Comparison of ENCODE assay signal across 17 cellular contexts in the genomic region with DNA sequence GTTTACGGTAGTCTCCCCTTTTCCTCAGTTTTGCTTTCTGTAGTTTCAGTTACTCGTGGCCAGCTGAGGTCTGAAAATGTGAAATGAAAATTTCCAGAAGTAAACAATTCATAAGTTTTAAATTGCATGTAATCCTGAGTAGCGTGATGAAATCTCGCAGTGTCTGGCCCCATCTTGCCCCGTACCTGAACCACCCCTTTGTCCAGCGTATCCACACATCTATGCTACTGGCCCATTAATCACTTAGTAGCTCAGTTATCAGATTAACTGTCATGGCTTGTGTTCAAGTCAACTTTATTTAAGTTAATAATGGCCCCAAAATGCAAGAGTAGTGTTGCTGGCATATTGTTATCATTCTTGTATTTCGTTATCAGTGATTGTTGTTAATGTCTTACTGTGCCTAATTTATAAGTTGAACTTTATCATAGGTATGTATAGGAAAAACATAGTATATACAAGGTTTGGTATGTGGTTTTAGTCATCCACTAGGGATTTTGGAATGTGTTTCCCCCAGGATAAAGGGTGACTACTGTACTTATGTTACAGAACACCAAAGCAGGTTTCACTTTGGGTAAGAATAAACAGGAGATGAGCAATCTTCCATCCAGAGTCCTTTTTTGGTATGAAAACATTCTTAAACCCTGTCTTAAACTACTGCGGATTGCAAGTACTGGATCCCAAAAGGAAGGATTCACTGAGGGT.
DNase-seq lines count a peak whose midpoint lies in the region; ATAC-seq and TF ChIP-seq lines count a peak whose summit lies in the region.
"Had no signal": no experiment of that assay in that cellular context is flagged by ENCODE, and none has a peak within 500 bp of the region (broad histone marks: within the 10 kb centered on the region; RNA-seq: fewer than 3 reads in every experiment).

No MANE protein-coding gene starts in this region.

- no peak overlapping the region for H3K4me3 ChIP-seq in AG10803 (ENCODE audit: low read length)
- no peak overlapping the region for H3K4me3 ChIP-seq in transverse colon
- H3K4me3 ChIP-seq: lower lobe of right lung, prostate gland had no signal

- TF ChIP-seq EP300 in transverse colon (IDR thresholded peaks at IDR 0.05; ENCODE audit: low read depth), result no peak

- ATAC-seq in HG02759 (IDR thresholded peaks at IDR 0.05; ENCODE audit: unreplicated experiment) (peak; percentile 17), HG02981 (IDR thresholded peaks at IDR 0.05; ENCODE audit: unreplicated experiment) (no peak), GM18517 (IDR thresholded peaks at IDR 0.05; ENCODE audit: unreplicated experiment) (no peak)
- ATAC-seq: activated CD8-positive, alpha-beta memory T cell treated with anti-CD3 and anti-CD28 coated beads, Interleukin-2, amount 10 ng/mL, durations not matched to agents 7 days and 5 days; lower lobe of right lung; naive thymus-derived CD8-positive, alpha-beta T cell; stimulated activated naive CD8-positive, alpha-beta T cell treated with anti-CD3 and anti-CD28 coated beads, Interleukin-15, amount 100 ng/mL, for 72 hours had no signal

- no peaks in the 10 kb centered on the region for H3K36me3 ChIP-seq in transverse colon
- H3K36me3 ChIP-seq: lower lobe of right lung, prostate gland had no signal

- H3K27ac ChIP-seq in transverse colon, result no peak overlapping the region
- H3K27ac ChIP-seq: lower lobe of right lung, prostate gland, RWPE1 had no signal

- no peaks in the 10 kb centered on the region for H3K27me3 ChIP-seq in transverse colon

- no peaks in the 10 kb centered on the region for H3K4me1 ChIP-seq in transverse colon
- H3K4me1 ChIP-seq: lower lobe of right lung, prostate gland had no signal

- no peak for TF ChIP-seq POLR2A in transverse colon (IDR thresholded peaks at IDR 0.05)

- TF ChIP-seq CTCF in AG10803 (conservative IDR thresholded peaks at IDR 0.05; ENCODE audit: low read length) (no peak), transverse colon (IDR thresholded peaks at IDR 0.05) (no peak)

- H3K9me3 ChIP-seq in transverse colon, result no peaks in the 10 kb centered on the region
- H3K9me3 ChIP-seq: lower lobe of right lung, prostate gland had no signal

- in situ Hi-C loops in transverse colon (cut with MboI; ENCODE audit: low pct_ligation_motif_present in 1 of 4, low pct_unique_long_range_greater_than_20kb in 1 of 4, low sequenced_read_pairs in 3 of 4), result no loop called here

- intact Hi-C loops in transverse colon (cut with DNase I; ENCODE audit: low total_unique reads), result no loop called here

- 82 to 86% methylated on average over 8 of the region's 8 CpGs for WGBS in transverse colon (ENCODE audit: low coverage in 1 of 2), 2 donors

- DNase-seq in AG10803 (ENCODE audit: low read depth) (peak; percentile 8), amniotic epithelial cell (ENCODE audit: low read depth) (peak; percentile 96), glomerular endothelial cell (ENCODE audit: extremely low read depth, low read depth, low spot score) (peak; percentile 16), transverse colon (no peak), NCI-H2029 treated with DMSO at 0.1 percent for 48 hours (lab: John Stamatoyannopoulos, UW) (no peak)
- DNase-seq: activated CD8-positive, alpha-beta memory T cell treated with anti-CD3 and anti-CD28 coated beads, Interleukin-2, amount 10 ng/mL, durations not matched to agents 7 days and 5 days; activated gamma-delta T cell treated with Interleukin-2 at 50 U/mL for 16 hours; lower lobe of right lung; naive thymus-derived CD8-positive, alpha-beta T cell; NCI-H2081 treated with DMSO at 0.1 percent for 48 hours; NCI-H774; stimulated activated naive CD8-positive, alpha-beta T cell treated with anti-CD3 and anti-CD28 coated beads, Interleukin-15, amount 100 ng/mL, for 72 hours had no signal

Comparison
In these comparisons a context has a peak if more than half of its experiments do, and no peak if none do; other contexts are left out.
1. DNase-seq: peak in AG10803 (single experiment), amniotic epithelial cell (single experiment) and glomerular endothelial cell (single experiment); none in transverse colon (single experiment) and NCI-H2029 treated with DMSO at 0.1 percent for 48 hours (single experiment).